Comparison of ENCODE assay signal across 8 cellular contexts in genomic region chr21:45820171-45821091, GRCh38.
A peak's percentile ranks its signal among the peaks of the same experiment; 100 is the strongest.
DNase-seq lines count a peak whose midpoint lies in the region; ATAC-seq and TF ChIP-seq lines count a peak whose summit lies in the region.

No MANE protein-coding gene starts in this region.

- TF ChIP-seq CTCF in Calu3 (IDR thresholded peaks at IDR 0.05; ENCODE audit: unreplicated experiment) (peak; percentile 67), KMS-11 (conservative IDR thresholded peaks at IDR 0.05; ENCODE audit: low read depth, low read length) (peak; percentile 86), PC-3 (conservative IDR thresholded peaks at IDR 0.05; ENCODE audit: low read depth, low read length) (peak; percentile 95)

- intact Hi-C loops in Calu3 (cut with micrococcal nuclease; ENCODE audit: unreplicated experiment) (loop anchor here (5.0 kb wide), 1 partner anchor 268 kb away; no protein-coding TSS in a partner anchor), PC-3 (cut with micrococcal nuclease) (loop anchor here (1.0 kb wide), 1 partner anchor 264 kb away; no protein-coding TSS in a partner anchor)

- H3K27ac ChIP-seq in KMS-11: no peak overlapping the region
- peak overlapping the region; percentile 90 for H3K27ac ChIP-seq in PC-3 (ENCODE audit: low read length)

- no peak overlapping the region for H3K27ac Mint-ChIP-seq in Calu3 (ENCODE audit: unreplicated experiment)
- H3K27ac Mint-ChIP-seq in naive thymus-derived CD8-positive, alpha-beta T cell: peak overlapping the region in 5 of 10 donors; percentile 15 to 71 (median 65)
- H3K27ac Mint-ChIP-seq in stimulated activated effector memory CD8-positive, alpha-beta T cell treated with anti-CD3 and anti-CD28 coated beads, Interleukin-12 subunit alpha, Interleukin-12 subunit beta, amount 100 ng/mL, for 72 hours: peak overlapping the region; percentile 67

- no peaks in the 10 kb centered on the region for H3K9me2 ChIP-seq in PC-3 (replicated peaks; ENCODE audit: low read length)

- H3K4me1 ChIP-seq in KMS-11 (ENCODE audit: low read depth, poor library complexity, severe bottlenecking) (no peaks in the 10 kb centered on the region), PC-3 (ENCODE audit: insufficient read depth, low read length) (peaks cover 31% of the 10 kb centered on the region)

- H3K27me3 ChIP-seq in KMS-11 (ENCODE audit: insufficient read depth, low read depth): peaks cover 68% of the 10 kb centered on the region
- H3K27me3 ChIP-seq in PC-3 (ENCODE audit: low read length): no peaks in the 10 kb centered on the region

- peaks cover 5% of the 10 kb centered on the region for H3F3A ChIP-seq in PC-3 (ENCODE audit: low read length, unreplicated experiment)

- peak; percentile 68 for ATAC-seq in PC-3
- peak; percentile 79 for ATAC-seq in esophagus mucosa
- peak; percentile 84 to 90 for ATAC-seq in naive thymus-derived CD8-positive, alpha-beta T cell
- peak; percentile 51 for ATAC-seq in stimulated activated effector memory CD8-positive, alpha-beta T cell treated with anti-CD3 and anti-CD28 coated beads, Interleukin-12 subunit alpha, Interleukin-12 subunit beta, amount 100 ng/mL, for 72 hours
- no peak for ATAC-seq in HG03469 (IDR thresholded peaks at IDR 0.05; ENCODE audit: unreplicated experiment)

- peaks cover 12% of the 10 kb centered on the region for H3K4me1 Mint-ChIP-seq in Calu3 (ENCODE audit: low read depth, unreplicated experiment)
- H3K4me1 Mint-ChIP-seq in naive thymus-derived CD8-positive, alpha-beta T cell: peaks cover 6 to 21% (median 13%) of the 10 kb centered on the region in 4 donors
- peaks cover 46% of the 10 kb centered on the region for H3K4me1 Mint-ChIP-seq in stimulated activated effector memory CD8-positive, alpha-beta T cell treated with anti-CD3 and anti-CD28 coated beads, Interleukin-12 subunit alpha, Interleukin-12 subunit beta, amount 100 ng/mL, for 72 hours

- CTCF ChIA-PET in Calu3 (lab: Charles Lee) (interaction anchor here (1.0 kb wide), 1 partner anchor 228 kb away, joined by 3 read pairs; no protein-coding TSS in a partner anchor), PC-3 (lab: Charles Lee) (interaction anchor here (0.6 to 1.0 kb wide), 3 partner anchors 59 to 680 kb away, joined by 4 to 6 read pairs (median 4); no protein-coding TSS in a partner anchor)

- no peak overlapping the region for H3K4me3 Mint-ChIP-seq in Calu3 (ENCODE audit: low read depth, unreplicated experiment)
- H3K4me3 Mint-ChIP-seq in naive thymus-derived CD8-positive, alpha-beta T cell: no peak overlapping the region
- H3K4me3 Mint-ChIP-seq in stimulated activated effector memory CD8-positive, alpha-beta T cell treated with anti-CD3 and anti-CD28 coated beads, Interleukin-12 subunit alpha, Interleukin-12 subunit beta, amount 100 ng/mL, for 72 hours: no peak overlapping the region

- H4K20me1 ChIP-seq in KMS-11 (ENCODE audit: insufficient read depth) (no peaks in the 10 kb centered on the region), PC-3 (ENCODE audit: low read length) (no peaks in the 10 kb centered on the region)

- H2AFZ ChIP-seq in KMS-11 (ENCODE audit: low read depth): no peak overlapping the region
- H2AFZ ChIP-seq in PC-3 (ENCODE audit: low read length): peak overlapping the region; percentile 52; the same call in 1 of the 2 replicates

- no peak overlapping the region for H3K4me2 ChIP-seq in KMS-11
- peak overlapping the region; percentile 50; the same call in 1 of the 2 replicates for H3K4me2 ChIP-seq in PC-3 (ENCODE audit: low read length)

- no TSS peak for BruUV-seq in Calu3 (replicated peaks; lab: Mats Ljungman, UMichigan)
- BruUV-seq in PC-3 (replicated peaks; lab: Mats Ljungman, UMichigan): no TSS peak

- no peaks in the 10 kb centered on the region for H3K9me3 Mint-ChIP-seq in Calu3 (ENCODE audit: low read depth, unreplicated experiment)
- no peaks in the 10 kb centered on the region for H3K9me3 Mint-ChIP-seq in naive thymus-derived CD8-positive, alpha-beta T cell
- no peaks in the 10 kb centered on the region for H3K9me3 Mint-ChIP-seq in stimulated activated effector memory CD8-positive, alpha-beta T cell treated with anti-CD3 and anti-CD28 coated beads, Interleukin-12 subunit alpha, Interleukin-12 subunit beta, amount 100 ng/mL, for 72 hours

- H3K9ac ChIP-seq in KMS-11 (no peak overlapping the region), PC-3 (ENCODE audit: low read length) (peak overlapping the region; percentile 46; the same call in 1 of the 2 replicates)

- DNase-seq in Calu3: peak; percentile 76
- DNase-seq in PC-3: peak; percentile 95
- peak; percentile 73 for DNase-seq in activated T-cell treated with anti-CD3 and anti-CD28 coated beads for 24 hours (ENCODE audit: low read depth)
- peak; percentile 67 to 89 (median 76) for DNase-seq in naive thymus-derived CD8-positive, alpha-beta T cell
- DNase-seq in stimulated activated effector memory CD8-positive, alpha-beta T cell treated with anti-CD3 and anti-CD28 coated beads, Interleukin-12 subunit alpha, Interleukin-12 subunit beta, amount 100 ng/mL, for 72 hours (ENCODE audit: low spot score in 2 of 2): peak; percentile 68 to 84

- H3K79me2 ChIP-seq in KMS-11 (ENCODE audit: insufficient read depth, low read depth) (no peaks in the 10 kb centered on the region), PC-3 (ENCODE audit: low read length) (no peaks in the 10 kb centered on the region)

- H3K36me3 ChIP-seq in KMS-11 (ENCODE audit: insufficient read depth): no peaks in the 10 kb centered on the region
- H3K36me3 ChIP-seq in PC-3 (ENCODE audit: low read depth, low read length): no peaks in the 10 kb centered on the region

- no peak overlapping the region for H3K4me3 ChIP-seq in KMS-11 (IDR thresholded peaks at IDR 0.05; ENCODE audit: insufficient read depth, low read depth, low read length)
- no peak overlapping the region for H3K4me3 ChIP-seq in PC-3 (ENCODE audit: low read length)

- POLR2A ChIA-PET in PC-3 (lab: Charles Lee; ENCODE audit: unreplicated experiment): no interaction called here
- POLR2A ChIA-PET in naive thymus-derived CD8-positive, alpha-beta T cell (lab: Charles Lee): no interaction called here

- peaks cover 45% of the 10 kb centered on the region for H3K27me3 Mint-ChIP-seq in Calu3 (ENCODE audit: unreplicated experiment)
- H3K27me3 Mint-ChIP-seq in naive thymus-derived CD8-positive, alpha-beta T cell: peaks cover 0 to 24% (median 3%) of the 10 kb centered on the region in 5 donors

- H3K9me3 ChIP-seq in PC-3 (ENCODE audit: low read length): no peaks in the 10 kb centered on the region

- H3K36me3 Mint-ChIP-seq in Calu3 (ENCODE audit: insufficient read depth, unreplicated experiment): no peaks in the 10 kb centered on the region
- H3K36me3 Mint-ChIP-seq in naive thymus-derived CD8-positive, alpha-beta T cell: no peaks in the 10 kb centered on the region
- H3K36me3 Mint-ChIP-seq in stimulated activated effector memory CD8-positive, alpha-beta T cell treated with anti-CD3 and anti-CD28 coated beads, Interleukin-12 subunit alpha, Interleukin-12 subunit beta, amount 100 ng/mL, for 72 hours: peaks cover 21% of the 10 kb centered on the region
